In genomic region chr1:212699104-212699838, GRCh38 we compare ENCODE assay signal across 8 cellular contexts. TPM values are rescaled to one million over a fixed set of nuclear protein-coding genes. Genes with fewer than 3 reads are reported as not detected.
A peak's percentile ranks its signal among the peaks of the same experiment; 100 is the strongest.
DNase-seq lines count a peak whose midpoint lies in the region; TF ChIP-seq lines count a peak whose summit lies in the region.

No MANE protein-coding gene starts in this region.

- intact Hi-C loops in lower leg skin (cut with DNase I; ENCODE audit: low total_unique reads), result no loop called here

- WGBS in lower leg skin, 2 donors, result 0 to 3% methylated on average over 13 to 18 of the region's 72 CpGs

- H3K36me3 ChIP-seq in HAP-1 (replicated peaks), result no peaks in the 10 kb centered on the region

- H3K4me3 ChIP-seq in GM08714 (ENCODE audit: low read length), result peak overlapping the region; percentile 64
- peak overlapping the region; percentile 38 for H3K4me3 ChIP-seq in HAP-1
- H3K4me3 ChIP-seq in WI38 (ENCODE audit: low read depth, low read length), result peak overlapping the region; percentile 63
- peak overlapping the region; percentile 92 for H3K4me3 ChIP-seq in coronary artery
- peak overlapping the region; percentile 34 for H3K4me3 ChIP-seq in lower leg skin (ENCODE audit: low read depth, poor library complexity, severe bottlenecking)

- peaks cover 9% of the 10 kb centered on the region for H3K4me1 ChIP-seq in HAP-1

- peaks cover 21% of the 10 kb centered on the region for H3K27me3 ChIP-seq in HAP-1 (ENCODE audit: low read depth)

- H3K9me3 ChIP-seq in HAP-1, result no peaks in the 10 kb centered on the region

- H3K27ac ChIP-seq in coronary artery, result peak overlapping the region in 1 of 2 donors; percentile 80

- TF ChIP-seq POLR2A in lower leg skin (IDR thresholded peaks at IDR 0.05), result no peak

- in situ Hi-C loops in HAP-1 (cut with MboI; ENCODE audit: low sequenced_read_pairs), result no loop called here

- peak; percentile 30 to 75 for DNase-seq in HAP-1 (ENCODE audit: low spot score in 2 of 2)
- peak; percentile 34 for DNase-seq in MV-4-11 (lab: John Stamatoyannopoulos, UW)
- peak; percentile 76 for DNase-seq in coronary artery (ENCODE audit: low spot score)
- DNase-seq in lower leg skin (ENCODE audit: low spot score in 2 of 2), result peak in 1 of 2 donors; percentile 86
- DNase-seq in stimulated activated CD8-positive, alpha-beta memory T cell treated with anti-CD3 and anti-CD28 coated beads, Interleukin-4, amount 100 ng/mL, for 4 hours (ENCODE audit: low read depth in 2 of 2, low spot score in 1 of 2), result peak; percentile 21 to 25
- DNase-seq in NCI-H187 treated with DMSO at 0.1 percent for 48 hours (lab: John Stamatoyannopoulos, UW), result no peak

- TF ChIP-seq CTCF in WI38 (IDR thresholded peaks at IDR 0.05; ENCODE audit: low read depth, low read length) (peak; percentile 53), coronary artery (IDR thresholded peaks at IDR 0.05) (peak; percentile 28), lower leg skin (IDR thresholded peaks at IDR 0.05) (no peak)

RNA-seq across cellular contexts. Expression of gene BATF3, which starts 0.4 kb away (rescaled TPM):
- total RNA-seq in lower leg skin, result 1 to 10 TPM in 1 of 4 donors, under 1 TPM in 2, not detected in 1; 0.74 to 2.1 (median 0.84) TPM

Comparison
In these comparisons a context has a peak if more than half of its experiments do, and no peak if none do; other contexts are left out.
1. H3K4me3 ChIP-seq: peak in every context shown above with its lines; median percentile 92 in coronary artery; 64 in GM08714; 63 in WI38; 38 in HAP-1; 34 in lower leg skin.
2. CTCF ChIP-seq: peak in WI38 (single experiment) and coronary artery (single experiment); none in lower leg skin (0 of 3).